In the genomic region with DNA sequence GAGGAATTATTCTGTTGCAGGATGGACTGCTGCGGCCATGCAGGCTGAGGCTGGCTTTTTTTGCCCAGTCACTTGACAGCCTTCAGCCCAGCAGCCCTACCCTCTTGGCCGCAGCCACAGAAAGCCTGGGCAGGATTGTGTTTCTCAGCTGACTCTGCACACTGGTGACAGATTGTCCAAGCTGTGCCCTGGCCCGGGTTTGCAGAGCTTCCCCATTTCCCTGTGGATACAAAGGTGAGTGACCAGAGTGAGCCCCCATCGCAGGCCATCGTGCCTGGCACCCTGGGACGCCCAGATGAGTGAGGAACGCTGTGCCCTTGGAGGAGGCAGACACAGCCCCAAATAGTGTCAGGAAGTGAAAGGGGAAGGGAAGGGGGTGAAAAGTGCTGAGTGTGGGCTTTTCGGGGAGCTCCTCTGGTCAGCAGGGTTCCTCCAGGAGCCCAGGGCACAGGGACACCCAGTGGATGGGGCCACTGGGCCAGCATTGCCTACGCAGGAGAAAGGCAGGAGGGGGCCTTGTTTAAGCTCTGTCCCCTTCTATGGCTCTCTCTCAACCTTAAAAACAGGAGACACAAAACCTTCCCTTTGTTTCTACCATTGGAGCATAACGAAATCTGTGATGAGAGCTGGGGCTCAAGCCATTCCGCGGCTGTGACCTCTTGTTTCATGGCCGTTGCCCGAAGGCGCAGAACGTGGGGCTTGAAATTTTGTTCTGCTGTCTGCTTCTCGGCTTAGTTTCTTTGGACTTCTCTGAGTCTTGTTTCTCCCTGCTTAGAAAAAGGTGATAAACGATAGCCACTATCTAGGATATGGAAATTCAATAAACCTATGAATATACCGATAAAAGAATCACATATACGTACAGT, we compare ENCODE assay signal across 13 cellular contexts.
DNase-seq lines count a peak whose midpoint lies in the region; ATAC-seq, FAIRE-seq and TF ChIP-seq lines count a peak whose summit lies in the region.
"Had no signal": no experiment of that assay in that cellular context is flagged by ENCODE, and none has a peak within 500 bp of the region (broad histone marks: within the 10 kb centered on the region; RNA-seq: fewer than 3 reads in every experiment).

No MANE protein-coding gene starts in this region.

- H3K27ac ChIP-seq in DOHH2 (ENCODE audit: low read depth, low read length): peak overlapping the region; percentile 36; the same call in 1 of the 2 replicates
- no peak overlapping the region for H3K27ac ChIP-seq in GM12878 (ENCODE audit: control insufficient read depth, insufficient read depth)
- H3K27ac ChIP-seq in right cardiac atrium (ENCODE audit: low read length): peak overlapping the region; percentile 76

- H3K4me1 Mint-ChIP-seq in natural killer cell: peaks cover 5 to 15% of the 10 kb centered on the region in 2 donors
- H3K4me1 Mint-ChIP-seq in activated T-helper 1 cell treated with anti-CD3 and anti-CD28 coated beads, Interleukin-12 subunit alpha, Interleukin-12 subunit beta, Interleukin-2, Interleukin-4 antibody, amounts not matched to agents 30 ng/mL and 10 ng/mL and 1 ng/mL, durations not matched to agents 14 hours and 24 hours and 36 hours (ENCODE audit: low read depth): peaks cover 15% of the 10 kb centered on the region
- H3K4me1 Mint-ChIP-seq: central memory CD8-positive, alpha-beta T cell had no signal

- H3K27me3 ChIP-seq in DOHH2 (ENCODE audit: control insufficient read depth, low read length) (no peaks in the 10 kb centered on the region), GM12878 (replicated peaks in 1 of 2; ENCODE audit: control insufficient read depth in 2 of 2, insufficient read depth in 2 of 2, low read length in 1 of 2) (no peaks in the 10 kb centered on the region), right cardiac atrium (ENCODE audit: control insufficient read depth, insufficient read depth) (no peaks in the 10 kb centered on the region)

- ATAC-seq in GM12878 (no peak), right cardiac atrium (peak; percentile 60 to 84), sciatic nerve (peak; percentile 80), GM21526 (IDR thresholded peaks at IDR 0.05; ENCODE audit: low FRiP score, unreplicated experiment) (no peak), natural killer cell (no peak)

- H3K4me2 ChIP-seq in DOHH2 (ENCODE audit: low read length) (peak overlapping the region; percentile 52), GM12878 (ENCODE audit: control insufficient read depth, insufficient read depth) (no peak overlapping the region; the same call in 1 of the 2 replicates)

- CTCF ChIA-PET in GM12878 (lab: Yijun Ruan, JAX): no interaction called here

- TF ChIP-seq POLR2A in GM12878 (IDR thresholded peaks at IDR 0.05; ENCODE audit: low read depth, low read length): no peak

- no TSS peak for BruUV-seq in GM12878 (replicated peaks; lab: Mats Ljungman, UMichigan)

- DNase-seq in GM12878 (ENCODE audit: low read depth, low spot score): no peak
- peak; percentile 52 to 86 (median 85) for DNase-seq in right cardiac atrium
- DNase-seq in sciatic nerve (ENCODE audit: low spot score): no peak
- no peak for DNase-seq in GM19239 (ENCODE audit: insufficient read length, low spot score)
- no peak for DNase-seq in natural killer cell
- no peak for DNase-seq in activated T-helper 1 cell treated with anti-CD3 and anti-CD28 coated beads, Interleukin-12 subunit alpha, Interleukin-12 subunit beta, Interleukin-2, Interleukin-4 antibody, amounts not matched to agents 30 ng/mL and 10 ng/mL and 1 ng/mL, durations not matched to agents 14 hours and 24 hours and 36 hours (ENCODE audit: low spot score)
- DNase-seq: activated T-cell treated with anti-CD3 and anti-CD28 coated beads, Interleukin-2, amount 50 U/mL, for 48 hours; CD4-positive, CD25-positive, alpha-beta regulatory T cell; foreskin melanocyte; stimulated activated CD4-positive, alpha-beta T cell treated with anti-CD3 and anti-CD28 coated beads, Interleukin-12 subunit alpha, Interleukin-12 subunit beta, amount 100 ng/mL, for 4 hours had no signal

- POLR2A ChIA-PET in GM12878 (lab: Charles Lee): no interaction called here

- peak overlapping the region; percentile 19; the same call in 1 of the 2 replicates for H2AFZ ChIP-seq in GM12878 (ENCODE audit: control insufficient read depth, low read depth, low read length)

- H3K4me3 ChIP-seq in DOHH2 (ENCODE audit: low read length): peak overlapping the region; percentile 34
- no peak overlapping the region for H3K4me3 ChIP-seq in GM12878
- H3K4me3 ChIP-seq in right cardiac atrium (ENCODE audit: low read length): no peak overlapping the region

- H3K36me3 ChIP-seq in DOHH2 (ENCODE audit: control insufficient read depth, low read length) (no peaks in the 10 kb centered on the region), GM12878 (ENCODE audit: control insufficient read depth in 2 of 2, insufficient read depth in 2 of 2, low read length in 1 of 2) (no peaks in the 10 kb centered on the region)

- peaks cover 8% of the 10 kb centered on the region for H3F3A ChIP-seq in DOHH2 (ENCODE audit: control insufficient read depth, insufficient read depth)

- H3K9me2 ChIP-seq in DOHH2 (replicated peaks; ENCODE audit: control insufficient read depth, low read length): no peaks in the 10 kb centered on the region

- TF ChIP-seq CTCF in DOHH2 (IDR thresholded peaks at IDR 0.05; ENCODE audit: low read depth, low read length, poor library complexity, severe bottlenecking) (no peak), GM12878 (IDR thresholded peaks at IDR 0.05 in 2 of 3, conservative IDR thresholded peaks at IDR 0.05 in 1 of 3; ENCODE audit: control insufficient read depth in 2 of 3, extremely low read depth in 1 of 3, insufficient read depth in 1 of 3, low read depth in 3 of 3, low read length in 3 of 3) (no peak), natural killer cell (IDR thresholded peaks at IDR 0.05) (no peak)

- H4K20me1 ChIP-seq in DOHH2 (ENCODE audit: control insufficient read depth, insufficient read depth, low read depth, low read length) (no peaks in the 10 kb centered on the region), GM12878 (ENCODE audit: control insufficient read depth, insufficient read depth) (no peaks in the 10 kb centered on the region)

- no peak for TF ChIP-seq EP300 in GM12878 (IDR thresholded peaks at IDR 0.05; ENCODE audit: borderline replicate concordance in 1 of 2, control insufficient read depth in 1 of 2, low read depth in 2 of 2, low read length in 2 of 2)

- H3K36me3 Mint-ChIP-seq in natural killer cell: no peaks in the 10 kb centered on the region
- H3K36me3 Mint-ChIP-seq in activated T-helper 1 cell treated with anti-CD3 and anti-CD28 coated beads, Interleukin-12 subunit alpha, Interleukin-12 subunit beta, Interleukin-2, Interleukin-4 antibody, amounts not matched to agents 30 ng/mL and 10 ng/mL and 1 ng/mL, durations not matched to agents 14 hours and 24 hours and 36 hours (ENCODE audit: low read depth): no peaks in the 10 kb centered on the region
- H3K36me3 Mint-ChIP-seq: CD4-positive, CD25-positive, alpha-beta regulatory T cell had no signal

- RAD21 ChIA-PET in GM12878 (lab: Charles Lee; ENCODE audit: unreplicated experiment): interaction anchor here (1.1 kb wide), 1 partner anchor 28 kb away, joined by 3 read pairs; no protein-coding TSS in a partner anchor

- no peak for TF ChIP-seq RAD21 in GM12878 (IDR thresholded peaks at IDR 0.05; ENCODE audit: insufficient read depth, low read depth, low read length)

- no peaks in the 10 kb centered on the region for H3K9me3 Mint-ChIP-seq in natural killer cell
- no peaks in the 10 kb centered on the region for H3K9me3 Mint-ChIP-seq in activated T-helper 1 cell treated with anti-CD3 and anti-CD28 coated beads, Interleukin-12 subunit alpha, Interleukin-12 subunit beta, Interleukin-2, Interleukin-4 antibody, amounts not matched to agents 30 ng/mL and 10 ng/mL and 1 ng/mL, durations not matched to agents 14 hours and 24 hours and 36 hours
- H3K9me3 Mint-ChIP-seq: CD4-positive, CD25-positive, alpha-beta regulatory T cell; central memory CD8-positive, alpha-beta T cell had no signal

- SMC1A ChIA-PET in GM12878 (lab: Charles Lee; ENCODE audit: uncharacterized antibody, unreplicated experiment): no interaction called here

- in situ Hi-C loops in GM12878 (cut with MboI): no loop called here

- FAIRE-seq in GM12878 (lab: Jason Lieb, UNC) (no peak), GM19239 (lab: Jason Lieb, UNC) (no peak)

- intact Hi-C loops in GM12878 (cut with micrococcal nuclease; ENCODE audit: unreplicated experiment): no loop called here
- intact Hi-C loops in right cardiac atrium (cut with DNase I): no loop called here
- intact Hi-C loops in sciatic nerve (cut with DNase I): no loop called here
- intact Hi-C loops in natural killer cell (cut with micrococcal nuclease): no loop called here
- intact Hi-C loops in activated T-helper 1 cell treated with anti-CD3 and anti-CD28 coated beads, Interleukin-12 subunit alpha, Interleukin-12 subunit beta, Interleukin-2, Interleukin-4 antibody, amounts not matched to agents 30 ng/mL and 10 ng/mL and 1 ng/mL, durations not matched to agents 14 hours and 24 hours and 36 hours (cut with micrococcal nuclease): no loop called here

- no peak overlapping the region for H3K27ac Mint-ChIP-seq in natural killer cell
- no peak overlapping the region for H3K27ac Mint-ChIP-seq in activated T-helper 1 cell treated with anti-CD3 and anti-CD28 coated beads, Interleukin-12 subunit alpha, Interleukin-12 subunit beta, Interleukin-2, Interleukin-4 antibody, amounts not matched to agents 30 ng/mL and 10 ng/mL and 1 ng/mL, durations not matched to agents 14 hours and 24 hours and 36 hours

- H3K4me1 ChIP-seq in DOHH2 (ENCODE audit: control insufficient read depth, low read length) (peaks cover 86% of the 10 kb centered on the region), GM12878 (ENCODE audit: control insufficient read depth, insufficient read depth, low read length) (peaks cover 37% of the 10 kb centered on the region), right cardiac atrium (ENCODE audit: control insufficient read depth, insufficient read depth, low read length) (peaks cover 2% of the 10 kb centered on the region)

- no peak overlapping the region for H3K9ac ChIP-seq in GM12878 (ENCODE audit: control insufficient read depth, insufficient read depth, low read length)

- peaks cover 9 to 13% of the 10 kb centered on the region in 2 donors for H3K27me3 Mint-ChIP-seq in natural killer cell (ENCODE audit: low read depth in 2 of 2)
- peaks cover 7% of the 10 kb centered on the region for H3K27me3 Mint-ChIP-seq in activated T-helper 1 cell treated with anti-CD3 and anti-CD28 coated beads, Interleukin-12 subunit alpha, Interleukin-12 subunit beta, Interleukin-2, Interleukin-4 antibody, amounts not matched to agents 30 ng/mL and 10 ng/mL and 1 ng/mL, durations not matched to agents 14 hours and 24 hours and 36 hours (ENCODE audit: insufficient read depth)

- H3K9me3 ChIP-seq in DOHH2 (ENCODE audit: control insufficient read depth, insufficient read depth, low read length) (no peaks in the 10 kb centered on the region), GM12878 (replicated peaks; ENCODE audit: control insufficient read depth, insufficient read depth, low read length) (no peaks in the 10 kb centered on the region), right cardiac atrium (ENCODE audit: control insufficient read depth, low read length) (no peaks in the 10 kb centered on the region)

- H3K4me3 Mint-ChIP-seq in natural killer cell: no peak overlapping the region
- H3K4me3 Mint-ChIP-seq in activated T-helper 1 cell treated with anti-CD3 and anti-CD28 coated beads, Interleukin-12 subunit alpha, Interleukin-12 subunit beta, Interleukin-2, Interleukin-4 antibody, amounts not matched to agents 30 ng/mL and 10 ng/mL and 1 ng/mL, durations not matched to agents 14 hours and 24 hours and 36 hours: no peak overlapping the region
- H3K4me3 Mint-ChIP-seq: CD4-positive, CD25-positive, alpha-beta regulatory T cell; central memory CD8-positive, alpha-beta T cell had no signal

- WGBS in GM12878 (ENCODE audit: insufficient coverage, insufficient replicate concordance, low lambda C conversion rate, missing lambda C conversion rate): 77% methylated on average over 19 of the region's 20 CpGs
- 65% methylated on average over 20 of the region's 20 CpGs for WGBS in right cardiac atrium

- H3K79me2 ChIP-seq in DOHH2 (ENCODE audit: control insufficient read depth, low read length): no peaks in the 10 kb centered on the region
- no peaks in the 10 kb centered on the region for H3K79me2 ChIP-seq in GM12878 (ENCODE audit: control insufficient read depth, insufficient read depth, low read length)

Comparison
In these comparisons a context has a peak if more than half of its experiments do, and no peak if none do; other contexts are left out.
1. ATAC-seq: peak in right cardiac atrium (2 of 2) and sciatic nerve (single experiment); none in GM12878 (single experiment), GM21526 (single experiment) and natural killer cell (0 of 3).
2. DNase-seq: peak in right cardiac atrium (3 of 3); none in GM12878 (single experiment), sciatic nerve (single experiment), GM19239 (single experiment), natural killer cell (single experiment) and activated T-helper 1 cell treated with anti-CD3 and anti-CD28 coated beads, Interleukin-12 subunit alpha, Interleukin-12 subunit beta, Interleukin-2, Interleukin-4 antibody, amounts not matched to agents 30 ng/mL and 10 ng/mL and 1 ng/mL, durations not matched to agents 14 hours and 24 hours and 36 hours (single experiment).